ENCODE assay signal across 11 cellular contexts in genomic region chr13:97339019-97339988, GRCh38.
DNase-seq lines count a peak whose midpoint lies in the region; ATAC-seq, FAIRE-seq and TF ChIP-seq lines count a peak whose summit lies in the region.
"Had no signal": no experiment of that assay in that cellular context is flagged by ENCODE, and none has a peak within 500 bp of the region (broad histone marks: within the 10 kb centered on the region; RNA-seq: fewer than 3 reads in every experiment).

No MANE protein-coding gene starts in this region.

- no peak overlapping the region for H3K4me3 ChIP-seq in K562
- H3K4me3 ChIP-seq in smooth muscle cell, result no peak overlapping the region
- H3K4me3 ChIP-seq: neural progenitor cell had no signal

- in situ Hi-C loops in K562 (cut with MboI), result no loop called here

- H3K4me3 Mint-ChIP-seq in glutamatergic neuron (ENCODE audit: unreplicated experiment), result no peak overlapping the region
- H3K4me3 Mint-ChIP-seq: activated naive CD8-positive, alpha-beta T cell; neural progenitor cell had no signal

- H3K27ac ChIP-seq in K562 (ENCODE audit: extremely low read depth, low read depth, low read length) (peak overlapping the region; percentile 32; the same call in 2 of the 3 replicates), smooth muscle cell (ENCODE audit: low read depth) (peak overlapping the region; percentile 5)
- H3K27ac ChIP-seq: neural progenitor cell had no signal

- CTCF ChIA-PET in K562 (lab: Yijun Ruan, JAX; ENCODE audit: low intra/inter-chr PET ratio), result interaction anchor here (0.5 kb wide), 1 partner anchor 126 kb away, joined by 4 read pairs; no protein-coding TSS in a partner anchor

- H3K4me2 ChIP-seq in K562 (ENCODE audit: insufficient read depth, low read length) (peak overlapping the region; percentile 66), smooth muscle cell (no peak overlapping the region)
- H3K4me2 ChIP-seq: neural progenitor cell had no signal

- TF ChIP-seq EP300 in K562 (IDR thresholded peaks at IDR 0.05; ENCODE audit: low read length), result no peak

- peaks cover 12% of the 10 kb centered on the region for H3F3A ChIP-seq in smooth muscle cell (ENCODE audit: low read depth)

- peak; percentile 67 for ATAC-seq in K562
- ATAC-seq in HG03097 (IDR thresholded peaks at IDR 0.05; ENCODE audit: low FRiP score, unreplicated experiment), result no peak

- H3K9me1 ChIP-seq in K562 (ENCODE audit: control insufficient read depth, insufficient read depth, low read length), result peaks cover 4% of the 10 kb centered on the region

- POLR2A ChIA-PET in K562 (lab: Yijun Ruan, JAX), result no interaction called here

- H3K79me2 ChIP-seq in K562 (ENCODE audit: control insufficient read depth, insufficient read depth, low read length) (peaks cover 6% of the 10 kb centered on the region; the same call in 2 of the 3 replicates), smooth muscle cell (ENCODE audit: low read depth) (peaks cover 25% of the 10 kb centered on the region)

- no peak overlapping the region for H3K27ac Mint-ChIP-seq in glutamatergic neuron (ENCODE audit: unreplicated experiment)
- H3K27ac Mint-ChIP-seq: activated naive CD8-positive, alpha-beta T cell; neural progenitor cell had no signal

- TF ChIP-seq POLR2A in K562 (conservative IDR thresholded peaks at IDR 0.05), result no peak

- TF ChIP-seq CTCF in K562 (IDR thresholded peaks at IDR 0.05 in 2 of 3, conservative IDR thresholded peaks at IDR 0.05 in 1 of 3; ENCODE audit: insufficient read depth in 2 of 3, low read depth in 1 of 3, low read length in 3 of 3), result no peak
- TF ChIP-seq CTCF in smooth muscle cell (IDR thresholded peaks at IDR 0.05; ENCODE audit: borderline replicate concordance, insufficient read depth, poor library complexity, severe bottlenecking), result no peak
- TF ChIP-seq CTCF in glutamatergic neuron (IDR thresholded peaks at IDR 0.05; ENCODE audit: partially characterized antibody, unreplicated experiment), result no peak

- no peak for DNase-seq in GM18507 (ENCODE audit: extremely low spot score, insufficient read length, low read depth)
- DNase-seq in K562 (ENCODE audit: extremely low read depth in 1 of 4, low spot score in 3 of 4), result peak in 1 of 4 experiments; percentile 23
- no peak for DNase-seq in smooth muscle cell (lab: John Stamatoyannopoulos, UW; ENCODE audit: unreplicated experiment)
- DNase-seq in middle frontal gyrus (ENCODE audit: extremely low spot score, low spot score), result no peak
- DNase-seq in GOT3 (lab: John Stamatoyannopoulos, UW), result no peak
- no peak for DNase-seq in glutamatergic neuron
- DNase-seq: RPMI8226 had no signal

- no peaks in the 10 kb centered on the region for H3K27me3 ChIP-seq in K562 (ENCODE audit: control insufficient read depth in 2 of 2, insufficient read depth in 2 of 2, low read length in 2 of 2)
- no peaks in the 10 kb centered on the region for H3K27me3 ChIP-seq in smooth muscle cell (ENCODE audit: low read depth)
- H3K27me3 ChIP-seq: neural progenitor cell had no signal

- H3K36me3 ChIP-seq in K562 (ENCODE audit: control insufficient read depth, insufficient read depth, low read length), result peaks cover 7% of the 10 kb centered on the region; the same call in 1 of the 3 replicates
- no peaks in the 10 kb centered on the region for H3K36me3 ChIP-seq in smooth muscle cell (ENCODE audit: low read depth)
- H3K36me3 ChIP-seq: neural progenitor cell had no signal

- TF ChIP-seq RAD21 in K562 (CRISPR knock-in tag; conservative IDR thresholded peaks at IDR 0.05 in 1 of 2, IDR thresholded peaks at IDR 0.05 in 1 of 2), result no peak

- no peaks in the 10 kb centered on the region for H3K36me3 Mint-ChIP-seq in glutamatergic neuron (ENCODE audit: unreplicated experiment)
- H3K36me3 Mint-ChIP-seq: neural progenitor cell had no signal

- intact Hi-C loops in K562 (cut with micrococcal nuclease), result no loop called here

- FAIRE-seq in GM18507 (lab: Jason Lieb, UNC), result peak; percentile 9
- FAIRE-seq in K562 (lab: Jason Lieb, UNC), result peak; percentile 78
- peak; percentile 95 for FAIRE-seq in islet of Langerhans (lab: Jason Lieb, UNC)

- 30% methylated on average over 12 of the region's 21 CpGs for WGBS in K562 (ENCODE audit: insufficient coverage, low coverage, missing lambda C conversion rate)
- 70% methylated on average over 21 of the region's 21 CpGs for WGBS in smooth muscle cell (ENCODE audit: low lambda C conversion rate)

- no peaks in the 10 kb centered on the region for H3K9me3 ChIP-seq in K562 (replicated peaks; ENCODE audit: control insufficient read depth, insufficient read depth, low read depth, low read length)
- no peaks in the 10 kb centered on the region for H3K9me3 ChIP-seq in smooth muscle cell (replicated peaks; ENCODE audit: low read depth)

- H3K9ac ChIP-seq in K562 (ENCODE audit: insufficient read depth in 1 of 2, low read depth in 2 of 2, low read length in 2 of 2) (peak overlapping the region in 1 of 2 experiments; percentile 0; a peak in 1 of 4 replicates), smooth muscle cell (ENCODE audit: low read depth) (no peak overlapping the region)
- H3K9ac ChIP-seq: neural progenitor cell had no signal

- peaks cover 4% of the 10 kb centered on the region; the same call in 1 of the 2 replicates for H4K20me1 ChIP-seq in K562 (replicated peaks; ENCODE audit: control insufficient read depth, insufficient read depth, low read length)
- peaks cover 23% of the 10 kb centered on the region for H4K20me1 ChIP-seq in smooth muscle cell (ENCODE audit: low read depth)

- H3K4me1 Mint-ChIP-seq in glutamatergic neuron (ENCODE audit: low read depth, unreplicated experiment), result peaks cover 9% of the 10 kb centered on the region
- H3K4me1 Mint-ChIP-seq: neural progenitor cell had no signal

- H3K4me1 ChIP-seq in K562 (replicated peaks in 1 of 2; ENCODE audit: control insufficient read depth in 2 of 2, insufficient read depth in 2 of 2, low read length in 2 of 2) (peaks cover 5 to 12% of the 10 kb centered on the region in 2 experiments; a peak in 3 of 5 replicates), smooth muscle cell (ENCODE audit: low read depth) (peaks cover 11% of the 10 kb centered on the region)

- H3K27me3 Mint-ChIP-seq in glutamatergic neuron (ENCODE audit: unreplicated experiment), result no peaks in the 10 kb centered on the region
- H3K27me3 Mint-ChIP-seq: activated naive CD8-positive, alpha-beta T cell had no signal

- BruUV-seq in K562 (replicated peaks; lab: Mats Ljungman, UMichigan), result no TSS peak

- H2AFZ ChIP-seq in K562 (ENCODE audit: low read depth, low read length) (peak overlapping the region; percentile 63), smooth muscle cell (ENCODE audit: low read depth) (no peak overlapping the region)
- H2AFZ ChIP-seq: neural progenitor cell had no signal

- H3K9me3 Mint-ChIP-seq in glutamatergic neuron (ENCODE audit: unreplicated experiment), result no peaks in the 10 kb centered on the region
- H3K9me3 Mint-ChIP-seq: neural progenitor cell had no signal

TF ChIP-seq in K562, 482 proteins besides CTCF, POLR2A, EP300 and RAD21 (continues in another document):
- TF ChIP-seq SMARCE1 (IDR thresholded peaks at IDR 0.05) (no peak), ZBTB33 (CRISPR knock-in tag; IDR thresholded peaks at IDR 0.05) (peak; percentile 90), ZZZ3 (IDR thresholded peaks at IDR 0.05) (no peak), ZNF121 (CRISPR knock-in tag; conservative IDR thresholded peaks at IDR 0.05) (peak; percentile 80), GTF2B (IDR thresholded peaks at IDR 0.05; ENCODE audit: extremely low read depth, insufficient read length) (no peak), NCOA6 (IDR thresholded peaks at IDR 0.05) (no peak), CTBP1 (IDR thresholded peaks at IDR 0.05; ENCODE audit: borderline replicate concordance) (no peak), CEBPG (CRISPR knock-in tag; IDR thresholded peaks at IDR 0.05) (no peak), CEBPG (tag; conservative IDR thresholded peaks at IDR 0.05 in 1 of 2, IDR thresholded peaks at IDR 0.05 in 1 of 2) (no peak), RUNX1 (IDR thresholded peaks at IDR 0.05; ENCODE audit: low read depth) (no peak), PREB (CRISPR knock-in tag; IDR thresholded peaks at IDR 0.05) (no peak), NFRKB (IDR thresholded peaks at IDR 0.05; ENCODE audit: low read depth) (no peak), STAT5A (IDR thresholded peaks at IDR 0.05; ENCODE audit: borderline replicate concordance, low read length) (peak; percentile 34; the same call in 1 of the 2 replicates)
